In the genomic region with DNA sequence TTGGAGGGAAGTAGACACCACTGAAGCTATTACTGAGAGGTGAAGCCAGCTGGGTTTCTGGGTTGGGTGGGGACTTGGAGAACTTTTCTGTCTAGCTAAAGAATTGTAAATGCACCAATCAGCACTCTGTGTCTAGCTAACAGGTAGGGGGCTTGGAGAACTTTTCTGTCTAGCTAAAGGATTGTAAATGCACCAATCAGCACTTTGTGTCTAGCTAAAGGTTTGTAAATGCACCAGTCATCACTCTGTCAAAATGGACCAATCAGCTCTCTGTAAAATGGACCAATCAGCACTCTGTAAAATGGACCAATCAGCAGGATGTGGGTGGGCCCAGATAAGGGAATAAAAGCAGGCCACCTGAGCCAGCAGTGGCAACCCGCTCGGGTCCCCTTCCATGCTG, we compare ENCODE assay signal across 4 cellular contexts.
A peak's percentile ranks its signal among the peaks of the same experiment; 100 is the strongest.
DNase-seq lines count a peak whose midpoint lies in the region; ATAC-seq, FAIRE-seq and TF ChIP-seq lines count a peak whose summit lies in the region.
"Not testable (repeated sequence)": the region's sequence is repeated elsewhere in the genome, so short reads cannot be mapped to it uniquely, and the experiment has no call there.

No MANE protein-coding gene starts in this region.

- TF ChIP-seq CTCF in A549 (IDR thresholded peaks at IDR 0.05); WTC11 (IDR thresholded peaks at IDR 0.05); K562 (IDR thresholded peaks at IDR 0.05 in 2 of 3, conservative IDR thresholded peaks at IDR 0.05 in 1 of 3; ENCODE audit: insufficient read depth in 2 of 3, low read depth in 1 of 3, low read length in 3 of 3); HepG2 (CRISPR knock-in tag; IDR thresholded peaks at IDR 0.05): not testable (repeated sequence)

- not testable (repeated sequence) for H3K4me3 Mint-ChIP-seq in WTC11

- H3K27ac ChIP-seq in A549; K562 (ENCODE audit: extremely low read depth, low read depth, low read length); HepG2 (ENCODE audit: extremely low read length, insufficient read depth, low read length): not testable (repeated sequence)

- H4K20me1 ChIP-seq in K562 (replicated peaks; ENCODE audit: control insufficient read depth, insufficient read depth, low read length); HepG2 (ENCODE audit: insufficient read depth, low read length): not testable (repeated sequence)

- 93% methylated on average over 2 of the region's 2 CpGs for WGBS in A549 (ENCODE audit: missing lambda C conversion rate)
- whole genome bisulfite sequencing in K562 (ENCODE audit: insufficient coverage, low coverage, missing lambda C conversion rate), result 0% methylated on average over 2 of the region's 2 CpGs
- 85% methylated on average over 2 of the region's 2 CpGs for WGBS in HepG2 (ENCODE audit: low lambda C conversion rate)

- H3K36me3 ChIP-seq in K562 (ENCODE audit: control insufficient read depth, insufficient read depth, low read length); HepG2 (replicated peaks in 1 of 2; ENCODE audit: control insufficient read depth in 1 of 2, insufficient read depth in 2 of 2, low read length in 2 of 2): not testable (repeated sequence)

- H2AFZ ChIP-seq in K562 (ENCODE audit: low read depth, low read length); HepG2 (ENCODE audit: low read length): not testable (repeated sequence)

- H3K4me2 ChIP-seq in A549; K562 (ENCODE audit: insufficient read depth, low read length); HepG2 (ENCODE audit: low read depth, low read length): not testable (repeated sequence)

- not testable (repeated sequence) for BruUV-seq in K562 (replicated peaks; lab: Mats Ljungman, UMichigan); HepG2 (replicated peaks; lab: Mats Ljungman, UMichigan)

- not testable (repeated sequence) for H3K9me3 ChIP-seq in A549; K562 (replicated peaks; ENCODE audit: control insufficient read depth, insufficient read depth, low read depth, low read length); HepG2 (ENCODE audit: low read length)

- H3K9me1 ChIP-seq in K562 (ENCODE audit: control insufficient read depth, insufficient read depth, low read length), result not testable (repeated sequence)

- TF ChIP-seq POLR2A in A549 (IDR thresholded peaks at IDR 0.05; ENCODE audit: low read length); K562 (conservative IDR thresholded peaks at IDR 0.05); HepG2 (IDR thresholded peaks at IDR 0.05; ENCODE audit: insufficient read depth in 1 of 2, low read depth in 2 of 2, low read length in 2 of 2): not testable (repeated sequence)

- H3K36me3 Mint-ChIP-seq in WTC11, result peaks cover 20% of the 10 kb centered on the region

- not testable (repeated sequence) for FAIRE-seq in A549 (lab: Jason Lieb, UNC); K562 (lab: Jason Lieb, UNC); HepG2 (lab: Jason Lieb, UNC)

- not testable (repeated sequence) for H3K27ac Mint-ChIP-seq in WTC11

- peaks cover 54% of the 10 kb centered on the region for H3K27me3 Mint-ChIP-seq in WTC11 (ENCODE audit: low read depth)

- in situ Hi-C loops in K562 (cut with MboI); HepG2 (cut with HindIII; ENCODE audit: extremely low pct_ligation_motif_present, low pct_unique_long_range_greater_than_20kb): not testable (repeated sequence)

- not testable (repeated sequence) for ATAC-seq in A549, WTC11, K562, HepG2

- H3K4me1 ChIP-seq in A549; K562 (replicated peaks in 1 of 2; ENCODE audit: control insufficient read depth in 2 of 2, insufficient read depth in 2 of 2, low read length in 2 of 2): not testable (repeated sequence)
- H3K4me1 ChIP-seq in HepG2 (ENCODE audit: insufficient read depth, low read length), result peaks cover 10% of the 10 kb centered on the region; the same call in 1 of the 2 replicates

- not testable (repeated sequence) for H3K9ac ChIP-seq in K562 (ENCODE audit: insufficient read depth in 1 of 2, low read depth in 2 of 2, low read length in 2 of 2); HepG2 (ENCODE audit: insufficient read depth, low read depth, low read length)

- peaks cover 54% of the 10 kb centered on the region for H3K4me1 Mint-ChIP-seq in WTC11

- DNase-seq in A549 (ENCODE audit: low read depth in 1 of 2, low spot score in 1 of 2); WTC11 (ENCODE audit: low spot score); K562 (ENCODE audit: extremely low read depth in 1 of 4, low spot score in 3 of 4); HepG2 (ENCODE audit: low spot score): not testable (repeated sequence)

- TF ChIP-seq RAD21 in A549 (conservative IDR thresholded peaks at IDR 0.05 in 1 of 2, IDR thresholded peaks at IDR 0.05 in 1 of 2); K562 (CRISPR knock-in tag; conservative IDR thresholded peaks at IDR 0.05 in 1 of 2, IDR thresholded peaks at IDR 0.05 in 1 of 2); HepG2 (CRISPR knock-in tag; IDR thresholded peaks at IDR 0.05): not testable (repeated sequence)

- H3K27me3 ChIP-seq in K562 (ENCODE audit: control insufficient read depth in 2 of 2, insufficient read depth in 2 of 2, low read length in 2 of 2); HepG2 (ENCODE audit: control insufficient read depth in 1 of 2, insufficient read depth in 2 of 2, low read length in 2 of 2): not testable (repeated sequence)

- H3K9me3 Mint-ChIP-seq in WTC11, result peaks cover 14% of the 10 kb centered on the region

- H3K79me2 ChIP-seq in K562 (ENCODE audit: control insufficient read depth, insufficient read depth, low read length); HepG2 (ENCODE audit: insufficient read depth, low read length): not testable (repeated sequence)

- TF ChIP-seq EP300 in A549 (IDR thresholded peaks at IDR 0.05); K562 (IDR thresholded peaks at IDR 0.05; ENCODE audit: low read length); HepG2 (IDR thresholded peaks at IDR 0.05; ENCODE audit: low read depth in 2 of 2, low read length in 2 of 2); HepG2 (CRISPR knock-in tag; IDR thresholded peaks at IDR 0.05; ENCODE audit: borderline replicate concordance): not testable (repeated sequence)

- CTCF ChIA-PET in A549 (lab: Yijun Ruan, JAX), result interaction anchor here (0.7 kb wide), 1 partner anchor 12 kb away, joined by 3 read pairs; no protein-coding TSS in a partner anchor
- CTCF ChIA-PET in WTC11 (lab: Charles Lee); K562 (lab: Yijun Ruan, JAX; ENCODE audit: low intra/inter-chr PET ratio); HepG2 (lab: Yijun Ruan, JAX; ENCODE audit: low intra/inter-chr PET ratio, low total read pairs): not testable (repeated sequence)

- POLR2A ChIA-PET in A549 (lab: Yijun Ruan, JAX); WTC11 (lab: Charles Lee); K562 (lab: Yijun Ruan, JAX); HepG2 (lab: Yijun Ruan, JAX): not testable (repeated sequence)

- not testable (repeated sequence) for H3K4me3 ChIP-seq in A549; K562; HepG2 (replicated peaks in 1 of 3; ENCODE audit: insufficient read depth in 1 of 3, low read depth in 2 of 3, low read length in 3 of 3)

- intact Hi-C loops in K562 (cut with micrococcal nuclease); HepG2 (cut with micrococcal nuclease; ENCODE audit: unreplicated experiment): not testable (repeated sequence)

TF ChIP-seq in A549, 52 proteins besides CTCF, POLR2A, EP300 and RAD21:
- peak; percentile 60 for TF ChIP-seq MAFK (IDR thresholded peaks at IDR 0.05; ENCODE audit: partially characterized antibody)

TF ChIP-seq in WTC11, 78 proteins besides CTCF, POLR2A, EP300 and RAD21:
- peak; percentile 46 for TF ChIP-seq NFYB (CRISPR knock-in tag; conservative IDR thresholded peaks at IDR 0.05; ENCODE audit: low read depth)

TF ChIP-seq in K562, 482 proteins besides CTCF, POLR2A, EP300 and RAD21:
- TF ChIP-seq ZNF316 (IDR thresholded peaks at IDR 0.05), result peak; percentile 56
- TF ChIP-seq MAFG (tag; conservative IDR thresholded peaks at IDR 0.05), result 0 out of 2 replicates have a peak, but pooled peaks have one; percentile 16

TF ChIP-seq in HepG2, 621 proteins besides CTCF, POLR2A, EP300 and RAD21:
- TF ChIP-seq NFYB (CRISPR knock-in tag; IDR thresholded peaks at IDR 0.05) (0 out of 2 replicates have a peak, but pooled peaks have one; percentile 32), MAFK (conservative IDR thresholded peaks at IDR 0.05 in 1 of 2, IDR thresholded peaks at IDR 0.05 in 1 of 2; ENCODE audit: low read length in 2 of 2) (peak in 1 of 2 experiments; percentile 43; a peak in 2 of 4 replicates)
TF ChIP-seq in HepG2: peak in this region for 2; not testable (repeated sequence) for 619.
